ENCODE assay signal across 1 cellular context in the genomic region with DNA sequence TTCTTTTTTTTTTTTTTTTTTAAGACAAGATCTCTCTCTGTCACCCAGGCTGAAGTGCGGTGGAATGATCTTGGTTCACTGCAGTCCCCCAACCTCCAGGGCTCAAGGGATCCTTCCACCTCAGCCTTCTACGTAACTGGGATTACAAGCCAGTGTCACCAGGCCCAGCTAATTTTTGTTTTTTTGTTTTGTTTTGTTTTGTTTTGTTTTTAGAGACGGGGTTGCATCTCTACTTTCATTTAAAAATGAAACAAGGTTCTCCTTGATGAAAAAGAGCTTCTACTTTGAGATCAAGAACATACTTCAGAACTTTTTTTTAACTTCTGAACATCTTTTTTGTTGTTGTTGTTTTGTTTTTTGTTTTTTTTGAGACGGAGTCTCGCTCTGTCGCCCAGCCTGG.
TF ChIP-seq lines count a peak whose summit lies in the region.

No MANE protein-coding gene starts in this region.

TF ChIP-seq in GM23338, 12 proteins besides CTCF, POLR2A, EP300 and RAD21 (continued from another document):
- TF ChIP-seq, protein P1, sequence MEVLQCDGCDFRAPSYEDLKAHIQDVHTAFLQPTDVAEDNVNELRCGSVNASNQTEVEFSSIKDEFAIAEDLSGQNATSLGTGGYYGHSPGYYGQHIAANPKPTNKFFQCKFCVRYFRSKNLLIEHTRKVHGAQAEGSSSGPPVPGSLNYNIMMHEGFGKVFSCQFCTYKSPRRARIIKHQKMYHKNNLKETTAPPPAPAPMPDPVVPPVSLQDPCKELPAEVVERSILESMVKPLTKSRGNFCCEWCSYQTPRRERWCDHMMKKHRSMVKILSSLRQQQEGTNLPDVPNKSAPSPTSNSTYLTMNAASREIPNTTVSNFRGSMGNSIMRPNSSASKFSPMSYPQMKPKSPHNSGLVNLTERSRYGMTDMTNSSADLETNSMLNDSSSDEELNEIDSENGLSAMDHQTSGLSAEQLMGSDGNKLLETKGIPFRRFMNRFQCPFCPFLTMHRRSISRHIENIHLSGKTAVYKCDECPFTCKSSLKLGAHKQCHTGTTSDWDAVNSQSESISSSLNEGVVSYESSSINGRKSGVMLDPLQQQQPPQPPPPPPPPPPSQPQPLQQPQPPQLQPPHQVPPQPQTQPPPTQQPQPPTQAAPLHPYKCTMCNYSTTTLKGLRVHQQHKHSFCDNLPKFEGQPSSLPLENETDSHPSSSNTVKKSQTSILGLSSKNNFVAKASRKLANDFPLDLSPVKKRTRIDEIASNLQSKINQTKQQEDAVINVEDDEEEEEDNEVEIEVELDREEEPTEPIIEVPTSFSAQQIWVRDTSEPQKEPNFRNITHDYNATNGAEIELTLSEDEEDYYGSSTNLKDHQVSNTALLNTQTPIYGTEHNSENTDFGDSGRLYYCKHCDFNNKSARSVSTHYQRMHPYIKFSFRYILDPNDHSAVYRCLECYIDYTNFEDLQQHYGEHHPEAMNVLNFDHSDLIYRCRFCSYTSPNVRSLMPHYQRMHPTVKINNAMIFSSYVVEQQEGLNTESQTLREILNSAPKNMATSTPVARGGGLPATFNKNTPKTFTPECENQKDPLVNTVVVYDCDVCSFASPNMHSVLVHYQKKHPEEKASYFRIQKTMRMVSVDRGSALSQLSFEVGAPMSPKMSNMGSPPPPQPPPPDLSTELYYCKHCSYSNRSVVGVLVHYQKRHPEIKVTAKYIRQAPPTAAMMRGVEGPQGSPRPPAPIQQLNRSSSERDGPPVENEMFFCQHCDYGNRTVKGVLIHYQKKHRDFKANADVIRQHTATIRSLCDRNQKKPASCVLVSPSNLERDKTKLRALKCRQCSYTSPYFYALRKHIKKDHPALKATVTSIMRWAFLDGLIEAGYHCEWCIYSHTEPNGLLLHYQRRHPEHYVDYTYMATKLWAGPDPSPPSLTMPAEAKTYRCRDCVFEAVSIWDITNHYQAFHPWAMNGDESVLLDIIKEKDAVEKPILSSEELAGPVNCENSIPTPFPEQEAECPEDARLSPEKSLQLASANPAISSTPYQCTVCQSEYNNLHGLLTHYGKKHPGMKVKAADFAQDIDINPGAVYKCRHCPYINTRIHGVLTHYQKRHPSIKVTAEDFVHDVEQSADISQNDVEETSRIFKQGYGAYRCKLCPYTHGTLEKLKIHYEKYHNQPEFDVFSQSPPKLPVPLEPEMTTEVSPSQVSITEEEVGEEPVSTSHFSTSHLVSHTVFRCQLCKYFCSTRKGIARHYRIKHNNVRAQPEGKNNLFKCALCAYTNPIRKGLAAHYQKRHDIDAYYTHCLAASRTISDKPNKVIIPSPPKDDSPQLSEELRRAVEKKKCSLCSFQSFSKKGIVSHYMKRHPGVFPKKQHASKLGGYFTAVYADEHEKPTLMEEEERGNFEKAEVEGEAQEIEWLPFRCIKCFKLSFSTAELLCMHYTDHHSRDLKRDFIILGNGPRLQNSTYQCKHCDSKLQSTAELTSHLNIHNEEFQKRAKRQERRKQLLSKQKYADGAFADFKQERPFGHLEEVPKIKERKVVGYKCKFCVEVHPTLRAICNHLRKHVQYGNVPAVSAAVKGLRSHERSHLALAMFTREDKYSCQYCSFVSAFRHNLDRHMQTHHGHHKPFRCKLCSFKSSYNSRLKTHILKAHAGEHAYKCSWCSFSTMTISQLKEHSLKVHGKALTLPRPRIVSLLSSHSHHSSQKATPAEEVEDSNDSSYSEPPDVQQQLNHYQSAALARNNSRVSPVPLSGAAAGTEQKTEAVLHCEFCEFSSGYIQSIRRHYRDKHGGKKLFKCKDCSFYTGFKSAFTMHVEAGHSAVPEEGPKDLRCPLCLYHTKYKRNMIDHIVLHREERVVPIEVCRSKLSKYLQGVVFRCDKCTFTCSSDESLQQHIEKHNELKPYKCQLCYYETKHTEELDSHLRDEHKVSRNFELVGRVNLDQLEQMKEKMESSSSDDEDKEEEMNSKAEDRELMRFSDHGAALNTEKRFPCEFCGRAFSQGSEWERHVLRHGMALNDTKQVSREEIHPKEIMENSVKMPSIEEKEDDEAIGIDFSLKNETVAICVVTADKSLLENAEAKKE (CRISPR knock-in tag; IDR thresholded peaks at IDR 0.05): no peak
- no peak for TF ChIP-seq EZH2phosphoT487 (IDR thresholded peaks at IDR 0.05; ENCODE audit: unreplicated experiment)
- TF ChIP-seq, protein P2, sequence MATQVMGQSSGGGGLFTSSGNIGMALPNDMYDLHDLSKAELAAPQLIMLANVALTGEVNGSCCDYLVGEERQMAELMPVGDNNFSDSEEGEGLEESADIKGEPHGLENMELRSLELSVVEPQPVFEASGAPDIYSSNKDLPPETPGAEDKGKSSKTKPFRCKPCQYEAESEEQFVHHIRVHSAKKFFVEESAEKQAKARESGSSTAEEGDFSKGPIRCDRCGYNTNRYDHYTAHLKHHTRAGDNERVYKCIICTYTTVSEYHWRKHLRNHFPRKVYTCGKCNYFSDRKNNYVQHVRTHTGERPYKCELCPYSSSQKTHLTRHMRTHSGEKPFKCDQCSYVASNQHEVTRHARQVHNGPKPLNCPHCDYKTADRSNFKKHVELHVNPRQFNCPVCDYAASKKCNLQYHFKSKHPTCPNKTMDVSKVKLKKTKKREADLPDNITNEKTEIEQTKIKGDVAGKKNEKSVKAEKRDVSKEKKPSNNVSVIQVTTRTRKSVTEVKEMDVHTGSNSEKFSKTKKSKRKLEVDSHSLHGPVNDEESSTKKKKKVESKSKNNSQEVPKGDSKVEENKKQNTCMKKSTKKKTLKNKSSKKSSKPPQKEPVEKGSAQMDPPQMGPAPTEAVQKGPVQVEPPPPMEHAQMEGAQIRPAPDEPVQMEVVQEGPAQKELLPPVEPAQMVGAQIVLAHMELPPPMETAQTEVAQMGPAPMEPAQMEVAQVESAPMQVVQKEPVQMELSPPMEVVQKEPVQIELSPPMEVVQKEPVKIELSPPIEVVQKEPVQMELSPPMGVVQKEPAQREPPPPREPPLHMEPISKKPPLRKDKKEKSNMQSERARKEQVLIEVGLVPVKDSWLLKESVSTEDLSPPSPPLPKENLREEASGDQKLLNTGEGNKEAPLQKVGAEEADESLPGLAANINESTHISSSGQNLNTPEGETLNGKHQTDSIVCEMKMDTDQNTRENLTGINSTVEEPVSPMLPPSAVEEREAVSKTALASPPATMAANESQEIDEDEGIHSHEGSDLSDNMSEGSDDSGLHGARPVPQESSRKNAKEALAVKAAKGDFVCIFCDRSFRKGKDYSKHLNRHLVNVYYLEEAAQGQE (IDR thresholded peaks at IDR 0.05; ENCODE audit: unreplicated experiment): no peak
